20 cellular contexts compared by ENCODE assay signal in the genomic region with DNA sequence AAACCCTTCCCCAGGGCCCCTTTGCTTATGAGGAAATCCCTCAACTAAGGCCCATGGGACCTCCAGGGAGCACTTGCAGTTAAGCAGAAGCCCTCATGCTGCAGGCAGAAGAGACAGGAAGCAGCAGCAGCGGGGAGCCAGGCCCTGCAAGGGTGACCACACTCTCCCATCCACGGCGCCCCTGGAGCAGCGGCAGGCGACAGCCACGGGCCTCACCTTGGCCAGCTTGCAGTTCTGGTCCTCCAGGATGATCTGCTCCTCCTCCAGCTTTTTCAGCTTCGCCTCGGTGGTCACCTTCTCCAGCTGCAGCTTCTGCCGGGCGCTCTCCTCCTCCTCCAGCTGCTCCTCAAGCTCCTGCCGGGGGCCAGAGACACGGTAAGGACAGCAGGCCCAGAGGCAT. TPM values are rescaled to one million over a fixed set of nuclear protein-coding genes. Genes with fewer than 3 reads are reported as not detected.
DNase-seq lines count a peak whose midpoint lies in the region; ATAC-seq and TF ChIP-seq lines count a peak whose summit lies in the region.
"Had no signal": no experiment of that assay in that cellular context is flagged by ENCODE, and none has a peak within 500 bp of the region (broad histone marks: within the 10 kb centered on the region; RNA-seq: fewer than 3 reads in every experiment).

No MANE protein-coding gene starts in this region.

- peaks cover 0 to 14% (median 9%) of the 10 kb centered on the region in 4 donors for H3K4me1 Mint-ChIP-seq in CD4-positive, CD25-positive, alpha-beta regulatory T cell
- H3K4me1 Mint-ChIP-seq: brain had no signal

- no peak for TF ChIP-seq EP300 in sigmoid colon (IDR thresholded peaks at IDR 0.05)

- POLR2A ChIA-PET in A673 (lab: Charles Lee; ENCODE audit: low non-redundant PET) = no interaction called here

- DNase-seq in A673 (ENCODE audit: low spot score) = peak; percentile 28
- DNase-seq in CD4-positive, CD25-positive, alpha-beta regulatory T cell = no peak
- peak; percentile 52 for DNase-seq in choroid plexus epithelial cell (ENCODE audit: low read depth)
- DNase-seq in sigmoid colon = no peak
- DNase-seq in NOMO-1 treated with dmso at 0.1 percent for 144 hours (lab: John Stamatoyannopoulos, UW; ENCODE audit: unreplicated experiment) = no peak
- DNase-seq in prostate gland (ENCODE audit: low spot score) = no peak
- DNase-seq in Ammon's horn (ENCODE audit: low spot score) = no peak
- DNase-seq: activated CD4-positive, alpha-beta T cell treated with anti-CD3 and anti-CD28 coated beads, Interleukin-2, amount 10 ng/mL, durations not matched to agents 24 days and 14 days; DMS53; kidney; NCI-H1417 treated with DMSO at 0.1 percent for 48 hours; NCI-H446; OCI-M1; stimulated activated CD8-positive, alpha-beta memory T cell treated with anti-CD3 and anti-CD28 coated beads, Interleukin-4, amount 100 ng/mL, for 48 hours; substantia nigra; WERI-Rb-1 had no signal

- no peaks in the 10 kb centered on the region for H3K27me3 ChIP-seq in A673 (replicated peaks; ENCODE audit: insufficient read depth, low read depth, low read length, poor library complexity)
- no peaks in the 10 kb centered on the region for H3K27me3 ChIP-seq in CD4-positive, CD25-positive, alpha-beta regulatory T cell (ENCODE audit: control insufficient read depth, insufficient read depth, low read length)
- H3K27me3 ChIP-seq in sigmoid colon = no peaks in the 10 kb centered on the region
- H3K27me3 ChIP-seq in prostate gland (replicated peaks; ENCODE audit: insufficient read depth) = no peaks in the 10 kb centered on the region

- intact Hi-C loops in A673 (cut with micrococcal nuclease; ENCODE audit: unreplicated experiment) = no loop called here
- intact Hi-C loops in sigmoid colon (cut with DNase I) = no loop called here
- intact Hi-C loops in prostate gland (cut with DNase I) = no loop called here

- CTCF ChIA-PET in A673 (lab: Charles Lee) = interaction anchor here (1.6 kb wide), 1 partner anchor 171 kb away, joined by 15 read pairs; no protein-coding TSS in a partner anchor

- H3K4me1 ChIP-seq in A673 (ENCODE audit: insufficient read depth, low read length, poor library complexity, severe bottlenecking) = no peaks in the 10 kb centered on the region
- no peaks in the 10 kb centered on the region for H3K4me1 ChIP-seq in CD4-positive, CD25-positive, alpha-beta regulatory T cell (ENCODE audit: control insufficient read depth, insufficient read depth, low read length, poor library complexity, severe bottlenecking)
- peaks cover 0 to 47% (median 45%) of the 10 kb centered on the region in 4 donors for H3K4me1 ChIP-seq in sigmoid colon
- H3K4me1 ChIP-seq in prostate gland (replicated peaks) = peaks cover 11% of the 10 kb centered on the region

- no peaks in the 10 kb centered on the region for H3K27me3 Mint-ChIP-seq in CD4-positive, CD25-positive, alpha-beta regulatory T cell
- H3K27me3 Mint-ChIP-seq: activated CD4-positive, alpha-beta T cell treated with anti-CD3 and anti-CD28 coated beads, Interleukin-2, amount 10 ng/mL, durations not matched to agents 24 days and 14 days; brain had no signal

- no TSS peak for BruUV-seq in A673 (replicated peaks; lab: Mats Ljungman, UMichigan)

- H3K27ac ChIP-seq in A673 (ENCODE audit: low read depth, low read length, poor library complexity, severe bottlenecking) (peak overlapping the region; percentile 10), sigmoid colon (peak overlapping the region; percentile 77 to 100 (median 89)), prostate gland (peak overlapping the region in 1 of 2 donors; percentile 39)
- peak overlapping the region; percentile 7 for H3K27ac ChIP-seq in CD4-positive, CD25-positive, alpha-beta regulatory T cell (ENCODE audit: insufficient read depth, low read length, poor library complexity, severe bottlenecking)
- H3K27ac ChIP-seq: WERI-Rb-1 had no signal

- H3K36me3 Mint-ChIP-seq in CD4-positive, CD25-positive, alpha-beta regulatory T cell = peaks cover 41% of the 10 kb centered on the region

- no peak overlapping the region for H3K27ac Mint-ChIP-seq in CD4-positive, CD25-positive, alpha-beta regulatory T cell
- H3K27ac Mint-ChIP-seq: activated CD4-positive, alpha-beta T cell treated with anti-CD3 and anti-CD28 coated beads, Interleukin-2, amount 10 ng/mL, durations not matched to agents 24 days and 14 days; activated T-helper 2 cell treated with anti-CD3 and anti-CD28 coated beads, Interferon-gamma antibody, Interleukin-2, Interleukin-4, amounts not matched to agents 10 μg/mL and 5 μg/mL and 100 μg/mL, durations not matched to agents 14 hours and 24 hours and 36 hours; brain had no signal

- H3K9me3 ChIP-seq in A673 (ENCODE audit: low read depth, low read length, poor library complexity, severe bottlenecking) (no peaks in the 10 kb centered on the region), sigmoid colon (no peaks in the 10 kb centered on the region), prostate gland (no peaks in the 10 kb centered on the region)
- no peaks in the 10 kb centered on the region for H3K9me3 ChIP-seq in CD4-positive, CD25-positive, alpha-beta regulatory T cell (ENCODE audit: control insufficient read depth in 2 of 2, low read length in 2 of 2)

- no peak overlapping the region for H3K4me3 Mint-ChIP-seq in CD4-positive, CD25-positive, alpha-beta regulatory T cell
- H3K4me3 Mint-ChIP-seq: activated CD4-positive, alpha-beta T cell treated with anti-CD3 and anti-CD28 coated beads, Interleukin-2, amount 10 ng/mL, durations not matched to agents 24 days and 14 days; brain had no signal

- ATAC-seq in CD4-positive, CD25-positive, alpha-beta regulatory T cell (ENCODE audit: low read depth in 2 of 2) = no peak
- ATAC-seq: K562, SK-N-SH treated with all-trans-retinoic acid at 6 μM for 48 hours had no signal

- TF ChIP-seq CTCF in A673 (conservative IDR thresholded peaks at IDR 0.05; ENCODE audit: low read depth, low read length) (no peak), choroid plexus epithelial cell (conservative IDR thresholded peaks at IDR 0.05; ENCODE audit: low read depth, low read length) (no peak), sigmoid colon (IDR thresholded peaks at IDR 0.05) (no peak), prostate gland (IDR thresholded peaks at IDR 0.05) (no peak)

- H3K4me3 ChIP-seq in A673 (ENCODE audit: low read depth, low read length, poor library complexity, severe bottlenecking) (no peak overlapping the region), choroid plexus epithelial cell (ENCODE audit: low read depth, low read length) (no peak overlapping the region), sigmoid colon (no peak overlapping the region), prostate gland (no peak overlapping the region)
- no peak overlapping the region for H3K4me3 ChIP-seq in CD4-positive, CD25-positive, alpha-beta regulatory T cell (ENCODE audit: low read depth, low read length)
- H3K4me3 ChIP-seq: K562 had no signal

- TF ChIP-seq POLR2A in sigmoid colon (IDR thresholded peaks at IDR 0.05) = no peak
- TF ChIP-seq POLR2A in prostate gland (IDR thresholded peaks at IDR 0.05) = no peak

- peaks cover 0 to 3% (median 0%) of the 10 kb centered on the region in 7 donors for H3K9me3 Mint-ChIP-seq in CD4-positive, CD25-positive, alpha-beta regulatory T cell
- H3K9me3 Mint-ChIP-seq: activated CD4-positive, alpha-beta T cell treated with anti-CD3 and anti-CD28 coated beads, Interleukin-2, amount 10 ng/mL, durations not matched to agents 24 days and 14 days; activated T-helper 2 cell treated with anti-CD3 and anti-CD28 coated beads, Interferon-gamma antibody, Interleukin-2, Interleukin-4, amounts not matched to agents 10 μg/mL and 5 μg/mL and 100 μg/mL, durations not matched to agents 14 hours and 24 hours and 36 hours; brain had no signal

- 85 to 93% methylated on average over 12 of the region's 12 CpGs for WGBS in sigmoid colon, 2 donors
- 88% methylated on average over 11 of the region's 12 CpGs for WGBS in prostate gland

- H3K36me3 ChIP-seq in A673 (ENCODE audit: insufficient read depth, low read length, poor library complexity, severe bottlenecking) (peaks cover 87% of the 10 kb centered on the region), sigmoid colon (peaks cover 73 to 100% (median 95%) of the 10 kb centered on the region in 4 donors), prostate gland (peaks cover 61 to 86% of the 10 kb centered on the region in 2 donors)
- peaks cover 99% of the 10 kb centered on the region for H3K36me3 ChIP-seq in CD4-positive, CD25-positive, alpha-beta regulatory T cell (ENCODE audit: control insufficient read depth, insufficient read depth, low read length)

RNA-seq across cellular contexts. Expression of a gene that starts 47.0 kb away (rescaled TPM):
- total RNA-seq in A673 (2021) (0.30 and 0.87 TPM in 2 replicates), sigmoid colon (10 to 100 TPM; 15.0 to 36.0 (median 20.3) TPM), prostate gland (10 to 100 TPM; 19.6 to 22.9 TPM)
- 16.8 TPM for total RNA-seq in CD4-positive, CD25-positive, alpha-beta regulatory T cell
- polyA plus RNA-seq in CD4-positive, CD25-positive, alpha-beta regulatory T cell = 1 to 10 TPM; 6.3 to 8.4 (median 7.2) TPM
- 10 to 100 TPM in 2 of 3 donors, 1 to 10 TPM in 1; 6.6 to 64.0 (median 11.3) TPM for polyA plus RNA-seq in sigmoid colon

Comparison
In these comparisons a context has a peak if more than half of its experiments do, and no peak if none do; other contexts are left out.
1. DNase-seq: peak in A673 (single experiment) and choroid plexus epithelial cell (single experiment); none in CD4-positive, CD25-positive, alpha-beta regulatory T cell (0 of 3), sigmoid colon (single experiment), NOMO-1 treated with dmso at 0.1 percent for 144 hours (single experiment), prostate gland (single experiment) and Ammon's horn (single experiment).